1 cellular context compared by ENCODE assay signal in genomic region chr1:222617367-222617951, GRCh38.
A peak's percentile ranks its signal among the peaks of the same experiment; 100 is the strongest.
TF ChIP-seq lines count a peak whose summit lies in the region.

No MANE protein-coding gene starts in this region.

TF ChIP-seq in HepG2, 621 proteins besides CTCF, POLR2A, EP300 and RAD21 (continued from another document and continues in another):
- TF ChIP-seq HNRNPUL1 (IDR thresholded peaks at IDR 0.05; ENCODE audit: low read depth, low read length) (no peak), PTBP1 (IDR thresholded peaks at IDR 0.05; ENCODE audit: low read depth, low read length, poor library complexity, severe bottlenecking) (no peak), ZNF772 (CRISPR knock-in tag; IDR thresholded peaks at IDR 0.05) (no peak), ZNF256 (CRISPR knock-in tag; conservative IDR thresholded peaks at IDR 0.05) (no peak), RORA (CRISPR knock-in tag; IDR thresholded peaks at IDR 0.05) (no peak), KLF16 (CRISPR knock-in tag; IDR thresholded peaks at IDR 0.05) (no peak), ISX (CRISPR knock-in tag; conservative IDR thresholded peaks at IDR 0.05) (no peak), SMARCE1 (IDR thresholded peaks at IDR 0.05; ENCODE audit: borderline replicate concordance) (no peak), PHB2 (IDR thresholded peaks at IDR 0.05; ENCODE audit: partially characterized antibody) (no peak), ZNF101 (CRISPR knock-in tag; IDR thresholded peaks at IDR 0.05; ENCODE audit: borderline replicate concordance, low read depth) (no peak), REPIN1 (CRISPR knock-in tag; IDR thresholded peaks at IDR 0.05; ENCODE audit: borderline replicate concordance, low read depth) (no peak), ZNF280B (CRISPR knock-in tag; IDR thresholded peaks at IDR 0.05; ENCODE audit: borderline replicate concordance) (peak; percentile 35; the same call in 1 of the 2 replicates), ATF3 (CRISPR knock-in tag; IDR thresholded peaks at IDR 0.05) (no peak), ZFP1 (CRISPR knock-in tag; IDR thresholded peaks at IDR 0.05) (no peak), SAP130 (CRISPR knock-in tag; IDR thresholded peaks at IDR 0.05; ENCODE audit: low read depth) (peak; percentile 60; the same call in 1 of the 2 replicates), KLF12 (CRISPR knock-in tag; IDR thresholded peaks at IDR 0.05; ENCODE audit: borderline replicate concordance) (no peak), YEATS4 (CRISPR knock-in tag; IDR thresholded peaks at IDR 0.05; ENCODE audit: borderline replicate concordance) (peak; percentile 58; the same call in 1 of the 2 replicates), ZNF264 (CRISPR knock-in tag; IDR thresholded peaks at IDR 0.05) (no peak), MYC (CRISPR knock-in tag; IDR thresholded peaks at IDR 0.05; ENCODE audit: borderline replicate concordance) (no peak), KMT2A (CRISPR knock-in tag; IDR thresholded peaks at IDR 0.05) (no peak), SP1 (IDR thresholded peaks at IDR 0.05) (no peak), SP1 (CRISPR knock-in tag; IDR thresholded peaks at IDR 0.05) (no peak), HDAC1 (CRISPR knock-in tag; IDR thresholded peaks at IDR 0.05) (no peak), SIN3B (IDR thresholded peaks at IDR 0.05; ENCODE audit: low read length) (no peak), ZSCAN9 (CRISPR knock-in tag; IDR thresholded peaks at IDR 0.05; ENCODE audit: borderline replicate concordance) (no peak), ZNF782 (CRISPR knock-in tag; IDR thresholded peaks at IDR 0.05; ENCODE audit: borderline replicate concordance) (no peak), KDM2A (CRISPR knock-in tag; IDR thresholded peaks at IDR 0.05; ENCODE audit: borderline replicate concordance, low read depth) (peak; percentile 63; the same call in 1 of the 2 replicates), CHCHD3 (CRISPR knock-in tag; IDR thresholded peaks at IDR 0.05) (no peak), SNRNP70 (IDR thresholded peaks at IDR 0.05; ENCODE audit: low read depth, low read length) (no peak), SP140L (CRISPR knock-in tag; IDR thresholded peaks at IDR 0.05; ENCODE audit: borderline replicate concordance) (no peak), ZNF547 (CRISPR knock-in tag; IDR thresholded peaks at IDR 0.05) (no peak), SP2 (CRISPR knock-in tag; IDR thresholded peaks at IDR 0.05) (peak; percentile 42; the same call in 1 of the 2 replicates), ZNF3 (CRISPR knock-in tag; IDR thresholded peaks at IDR 0.05) (no peak), NFIB (CRISPR knock-in tag; IDR thresholded peaks at IDR 0.05; ENCODE audit: borderline replicate concordance) (no peak), ZNF543 (CRISPR knock-in tag; IDR thresholded peaks at IDR 0.05) (no peak), ZNF607 (CRISPR knock-in tag; IDR thresholded peaks at IDR 0.05; ENCODE audit: borderline replicate concordance) (no peak), ZNF446 (CRISPR knock-in tag; IDR thresholded peaks at IDR 0.05) (0 out of 2 replicates have a peak, but pooled peaks have one; percentile 3), RFX1 (IDR thresholded peaks at IDR 0.05) (peak; percentile 56; the same call in 1 of the 2 replicates), ZNF788 (CRISPR knock-in tag; IDR thresholded peaks at IDR 0.05; ENCODE audit: borderline replicate concordance) (no peak; the same call in 1 of the 2 replicates), ZNF776 (CRISPR knock-in tag; IDR thresholded peaks at IDR 0.05) (no peak), MBD4 (IDR thresholded peaks at IDR 0.05; ENCODE audit: borderline replicate concordance, low read length) (no peak), SYNCRIP (IDR thresholded peaks at IDR 0.05; ENCODE audit: insufficient read depth, low read depth, low read length) (no peak), PLRG1 (conservative IDR thresholded peaks at IDR 0.05) (no peak), ZNF234 (CRISPR knock-in tag; conservative IDR thresholded peaks at IDR 0.05) (no peak), ZNF430 (CRISPR knock-in tag; IDR thresholded peaks at IDR 0.05) (0 out of 2 replicates have a peak, but pooled peaks have one; percentile 22), RBM39 (IDR thresholded peaks at IDR 0.05; ENCODE audit: low read depth, low read length, poor library complexity, severe bottlenecking) (no peak), ZSCAN21 (CRISPR knock-in tag; IDR thresholded peaks at IDR 0.05; ENCODE audit: borderline replicate concordance) (no peak), RFX3 (CRISPR knock-in tag; IDR thresholded peaks at IDR 0.05) (peak; percentile 53; the same call in 1 of the 2 replicates), ZBTB7B (CRISPR knock-in tag; IDR thresholded peaks at IDR 0.05) (no peak), ZFP82 (CRISPR knock-in tag; IDR thresholded peaks at IDR 0.05; ENCODE audit: borderline replicate concordance) (0 out of 2 replicates have a peak, but pooled peaks have one; percentile 70)
- TF ChIP-seq, protein P1, sequence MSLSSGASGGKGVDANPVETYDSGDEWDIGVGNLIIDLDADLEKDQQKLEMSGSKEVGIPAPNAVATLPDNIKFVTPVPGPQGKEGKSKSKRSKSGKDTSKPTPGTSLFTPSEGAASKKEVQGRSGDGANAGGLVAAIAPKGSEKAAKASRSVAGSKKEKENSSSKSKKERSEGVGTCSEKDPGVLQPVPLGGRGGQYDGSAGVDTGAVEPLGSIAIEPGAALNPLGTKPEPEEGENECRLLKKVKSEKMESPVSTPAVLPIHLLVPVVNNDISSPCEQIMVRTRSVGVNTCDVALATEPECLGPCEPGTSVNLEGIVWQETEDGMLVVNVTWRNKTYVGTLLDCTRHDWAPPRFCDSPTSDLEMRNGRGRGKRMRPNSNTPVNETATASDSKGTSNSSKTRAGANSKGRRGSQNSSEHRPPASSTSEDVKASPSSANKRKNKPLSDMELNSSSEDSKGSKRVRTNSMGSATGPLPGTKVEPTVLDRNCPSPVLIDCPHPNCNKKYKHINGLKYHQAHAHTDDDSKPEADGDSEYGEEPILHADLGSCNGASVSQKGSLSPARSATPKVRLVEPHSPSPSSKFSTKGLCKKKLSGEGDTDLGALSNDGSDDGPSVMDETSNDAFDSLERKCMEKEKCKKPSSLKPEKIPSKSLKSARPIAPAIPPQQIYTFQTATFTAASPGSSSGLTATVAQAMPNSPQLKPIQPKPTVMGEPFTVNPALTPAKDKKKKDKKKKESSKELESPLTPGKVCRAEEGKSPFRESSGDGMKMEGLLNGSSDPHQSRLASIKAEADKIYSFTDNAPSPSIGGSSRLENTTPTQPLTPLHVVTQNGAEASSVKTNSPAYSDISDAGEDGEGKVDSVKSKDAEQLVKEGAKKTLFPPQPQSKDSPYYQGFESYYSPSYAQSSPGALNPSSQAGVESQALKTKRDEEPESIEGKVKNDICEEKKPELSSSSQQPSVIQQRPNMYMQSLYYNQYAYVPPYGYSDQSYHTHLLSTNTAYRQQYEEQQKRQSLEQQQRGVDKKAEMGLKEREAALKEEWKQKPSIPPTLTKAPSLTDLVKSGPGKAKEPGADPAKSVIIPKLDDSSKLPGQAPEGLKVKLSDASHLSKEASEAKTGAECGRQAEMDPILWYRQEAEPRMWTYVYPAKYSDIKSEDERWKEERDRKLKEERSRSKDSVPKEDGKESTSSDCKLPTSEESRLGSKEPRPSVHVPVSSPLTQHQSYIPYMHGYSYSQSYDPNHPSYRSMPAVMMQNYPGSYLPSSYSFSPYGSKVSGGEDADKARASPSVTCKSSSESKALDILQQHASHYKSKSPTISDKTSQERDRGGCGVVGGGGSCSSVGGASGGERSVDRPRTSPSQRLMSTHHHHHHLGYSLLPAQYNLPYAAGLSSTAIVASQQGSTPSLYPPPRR (CRISPR knock-in tag; IDR thresholded peaks at IDR 0.05; ENCODE audit: borderline replicate concordance): no peak
- TF ChIP-seq, protein P2, sequence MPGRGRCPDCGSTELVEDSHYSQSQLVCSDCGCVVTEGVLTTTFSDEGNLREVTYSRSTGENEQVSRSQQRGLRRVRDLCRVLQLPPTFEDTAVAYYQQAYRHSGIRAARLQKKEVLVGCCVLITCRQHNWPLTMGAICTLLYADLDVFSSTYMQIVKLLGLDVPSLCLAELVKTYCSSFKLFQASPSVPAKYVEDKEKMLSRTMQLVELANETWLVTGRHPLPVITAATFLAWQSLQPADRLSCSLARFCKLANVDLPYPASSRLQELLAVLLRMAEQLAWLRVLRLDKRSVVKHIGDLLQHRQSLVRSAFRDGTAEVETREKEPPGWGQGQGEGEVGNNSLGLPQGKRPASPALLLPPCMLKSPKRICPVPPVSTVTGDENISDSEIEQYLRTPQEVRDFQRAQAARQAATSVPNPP (CRISPR knock-in tag; IDR thresholded peaks at IDR 0.05): no peak
- TF ChIP-seq, protein P3, sequence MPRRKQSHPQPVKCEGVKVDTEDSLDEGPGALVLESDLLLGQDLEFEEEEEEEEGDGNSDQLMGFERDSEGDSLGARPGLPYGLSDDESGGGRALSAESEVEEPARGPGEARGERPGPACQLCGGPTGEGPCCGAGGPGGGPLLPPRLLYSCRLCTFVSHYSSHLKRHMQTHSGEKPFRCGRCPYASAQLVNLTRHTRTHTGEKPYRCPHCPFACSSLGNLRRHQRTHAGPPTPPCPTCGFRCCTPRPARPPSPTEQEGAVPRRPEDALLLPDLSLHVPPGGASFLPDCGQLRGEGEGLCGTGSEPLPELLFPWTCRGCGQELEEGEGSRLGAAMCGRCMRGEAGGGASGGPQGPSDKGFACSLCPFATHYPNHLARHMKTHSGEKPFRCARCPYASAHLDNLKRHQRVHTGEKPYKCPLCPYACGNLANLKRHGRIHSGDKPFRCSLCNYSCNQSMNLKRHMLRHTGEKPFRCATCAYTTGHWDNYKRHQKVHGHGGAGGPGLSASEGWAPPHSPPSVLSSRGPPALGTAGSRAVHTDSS (CRISPR knock-in tag; conservative IDR thresholded peaks at IDR 0.05): no peak
- TF ChIP-seq, protein P4, sequence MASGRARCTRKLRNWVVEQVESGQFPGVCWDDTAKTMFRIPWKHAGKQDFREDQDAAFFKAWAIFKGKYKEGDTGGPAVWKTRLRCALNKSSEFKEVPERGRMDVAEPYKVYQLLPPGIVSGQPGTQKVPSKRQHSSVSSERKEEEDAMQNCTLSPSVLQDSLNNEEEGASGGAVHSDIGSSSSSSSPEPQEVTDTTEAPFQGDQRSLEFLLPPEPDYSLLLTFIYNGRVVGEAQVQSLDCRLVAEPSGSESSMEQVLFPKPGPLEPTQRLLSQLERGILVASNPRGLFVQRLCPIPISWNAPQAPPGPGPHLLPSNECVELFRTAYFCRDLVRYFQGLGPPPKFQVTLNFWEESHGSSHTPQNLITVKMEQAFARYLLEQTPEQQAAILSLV (CRISPR knock-in tag; IDR thresholded peaks at IDR 0.05; ENCODE audit: borderline replicate concordance): no peak
- TF ChIP-seq, protein P5, sequence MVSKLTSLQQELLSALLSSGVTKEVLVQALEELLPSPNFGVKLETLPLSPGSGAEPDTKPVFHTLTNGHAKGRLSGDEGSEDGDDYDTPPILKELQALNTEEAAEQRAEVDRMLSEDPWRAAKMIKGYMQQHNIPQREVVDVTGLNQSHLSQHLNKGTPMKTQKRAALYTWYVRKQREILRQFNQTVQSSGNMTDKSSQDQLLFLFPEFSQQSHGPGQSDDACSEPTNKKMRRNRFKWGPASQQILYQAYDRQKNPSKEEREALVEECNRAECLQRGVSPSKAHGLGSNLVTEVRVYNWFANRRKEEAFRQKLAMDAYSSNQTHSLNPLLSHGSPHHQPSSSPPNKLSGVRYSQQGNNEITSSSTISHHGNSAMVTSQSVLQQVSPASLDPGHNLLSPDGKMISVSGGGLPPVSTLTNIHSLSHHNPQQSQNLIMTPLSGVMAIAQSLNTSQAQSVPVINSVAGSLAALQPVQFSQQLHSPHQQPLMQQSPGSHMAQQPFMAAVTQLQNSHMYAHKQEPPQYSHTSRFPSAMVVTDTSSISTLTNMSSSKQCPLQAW (CRISPR knock-in tag; IDR thresholded peaks at IDR 0.05): no peak
- TF ChIP-seq, protein P6, sequence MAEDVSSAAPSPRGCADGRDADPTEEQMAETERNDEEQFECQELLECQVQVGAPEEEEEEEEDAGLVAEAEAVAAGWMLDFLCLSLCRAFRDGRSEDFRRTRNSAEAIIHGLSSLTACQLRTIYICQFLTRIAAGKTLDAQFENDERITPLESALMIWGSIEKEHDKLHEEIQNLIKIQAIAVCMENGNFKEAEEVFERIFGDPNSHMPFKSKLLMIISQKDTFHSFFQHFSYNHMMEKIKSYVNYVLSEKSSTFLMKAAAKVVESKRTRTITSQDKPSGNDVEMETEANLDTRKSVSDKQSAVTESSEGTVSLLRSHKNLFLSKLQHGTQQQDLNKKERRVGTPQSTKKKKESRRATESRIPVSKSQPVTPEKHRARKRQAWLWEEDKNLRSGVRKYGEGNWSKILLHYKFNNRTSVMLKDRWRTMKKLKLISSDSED (CRISPR knock-in tag; IDR thresholded peaks at IDR 0.05): no peak
- TF ChIP-seq, protein P7, sequence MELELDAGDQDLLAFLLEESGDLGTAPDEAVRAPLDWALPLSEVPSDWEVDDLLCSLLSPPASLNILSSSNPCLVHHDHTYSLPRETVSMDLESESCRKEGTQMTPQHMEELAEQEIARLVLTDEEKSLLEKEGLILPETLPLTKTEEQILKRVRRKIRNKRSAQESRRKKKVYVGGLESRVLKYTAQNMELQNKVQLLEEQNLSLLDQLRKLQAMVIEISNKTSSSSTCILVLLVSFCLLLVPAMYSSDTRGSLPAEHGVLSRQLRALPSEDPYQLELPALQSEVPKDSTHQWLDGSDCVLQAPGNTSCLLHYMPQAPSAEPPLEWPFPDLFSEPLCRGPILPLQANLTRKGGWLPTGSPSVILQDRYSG (CRISPR knock-in tag; IDR thresholded peaks at IDR 0.05): no peak
- TF ChIP-seq, protein P8, sequence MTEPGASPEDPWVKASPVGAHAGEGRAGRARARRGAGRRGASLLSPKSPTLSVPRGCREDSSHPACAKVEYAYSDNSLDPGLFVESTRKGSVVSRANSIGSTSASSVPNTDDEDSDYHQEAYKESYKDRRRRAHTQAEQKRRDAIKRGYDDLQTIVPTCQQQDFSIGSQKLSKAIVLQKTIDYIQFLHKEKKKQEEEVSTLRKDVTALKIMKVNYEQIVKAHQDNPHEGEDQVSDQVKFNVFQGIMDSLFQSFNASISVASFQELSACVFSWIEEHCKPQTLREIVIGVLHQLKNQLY (CRISPR knock-in tag; IDR thresholded peaks at IDR 0.05): no peak
